ENCODE assay signal across 1 cellular context in genomic region chr2:233353769-233354499, GRCh38.
TF ChIP-seq lines count a peak whose summit lies in the region.

TSS of gene DGKD (plus strand) at chr2:233354494. CDS start at chr2:233354519, 25 bp downstream.

TF ChIP-seq in HepG2, 621 proteins besides CTCF, POLR2A, EP300 and RAD21 (continued from another document):
- no peak; the same call in 1 of the 2 replicates for TF ChIP-seq THAP9 (CRISPR knock-in tag; IDR thresholded peaks at IDR 0.05; ENCODE audit: borderline replicate concordance)
- TF ChIP-seq, protein P1, sequence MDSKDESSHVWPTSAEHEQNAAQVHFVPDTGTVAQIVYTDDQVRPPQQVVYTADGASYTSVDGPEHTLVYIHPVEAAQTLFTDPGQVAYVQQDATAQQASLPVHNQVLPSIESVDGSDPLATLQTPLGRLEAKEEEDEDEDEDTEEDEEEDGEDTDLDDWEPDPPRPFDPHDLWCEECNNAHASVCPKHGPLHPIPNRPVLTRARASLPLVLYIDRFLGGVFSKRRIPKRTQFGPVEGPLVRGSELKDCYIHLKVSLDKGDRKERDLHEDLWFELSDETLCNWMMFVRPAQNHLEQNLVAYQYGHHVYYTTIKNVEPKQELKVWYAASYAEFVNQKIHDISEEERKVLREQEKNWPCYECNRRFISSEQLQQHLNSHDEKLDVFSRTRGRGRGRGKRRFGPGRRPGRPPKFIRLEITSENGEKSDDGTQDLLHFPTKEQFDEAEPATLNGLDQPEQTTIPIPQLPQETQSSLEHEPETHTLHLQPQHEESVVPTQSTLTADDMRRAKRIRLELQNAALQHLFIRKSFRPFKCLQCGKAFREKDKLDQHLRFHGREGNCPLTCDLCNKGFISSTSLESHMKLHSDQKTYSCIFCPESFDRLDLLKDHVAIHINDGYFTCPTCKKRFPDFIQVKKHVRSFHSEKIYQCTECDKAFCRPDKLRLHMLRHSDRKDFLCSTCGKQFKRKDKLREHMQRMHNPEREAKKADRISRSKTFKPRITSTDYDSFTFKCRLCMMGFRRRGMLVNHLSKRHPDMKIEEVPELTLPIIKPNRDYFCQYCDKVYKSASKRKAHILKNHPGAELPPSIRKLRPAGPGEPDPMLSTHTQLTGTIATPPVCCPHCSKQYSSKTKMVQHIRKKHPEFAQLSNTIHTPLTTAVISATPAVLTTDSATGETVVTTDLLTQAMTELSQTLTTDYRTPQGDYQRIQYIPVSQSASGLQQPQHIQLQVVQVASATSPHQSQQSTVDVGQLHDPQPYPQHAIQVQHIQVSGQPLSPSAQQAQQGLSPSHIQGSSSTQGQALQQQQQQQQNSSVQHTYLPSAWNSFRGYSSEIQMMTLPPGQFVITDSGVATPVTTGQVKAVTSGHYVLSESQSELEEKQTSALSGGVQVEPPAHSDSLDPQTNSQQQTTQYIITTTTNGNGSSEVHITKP (CRISPR knock-in tag; IDR thresholded peaks at IDR 0.05; ENCODE audit: low read depth): no peak
- TF ChIP-seq SP4 (CRISPR knock-in tag; IDR thresholded peaks at IDR 0.05): no peak
- 0 out of 2 replicates have a peak, but pooled peaks have one; percentile 53 for TF ChIP-seq CREM (IDR thresholded peaks at IDR 0.05)
- TF ChIP-seq CREM (CRISPR knock-in tag; IDR thresholded peaks at IDR 0.05): no peak
- TF ChIP-seq SMARCC2 (IDR thresholded peaks at IDR 0.05): no peak
